ENCODE assay signal across 23 cellular contexts in the genomic region with DNA sequence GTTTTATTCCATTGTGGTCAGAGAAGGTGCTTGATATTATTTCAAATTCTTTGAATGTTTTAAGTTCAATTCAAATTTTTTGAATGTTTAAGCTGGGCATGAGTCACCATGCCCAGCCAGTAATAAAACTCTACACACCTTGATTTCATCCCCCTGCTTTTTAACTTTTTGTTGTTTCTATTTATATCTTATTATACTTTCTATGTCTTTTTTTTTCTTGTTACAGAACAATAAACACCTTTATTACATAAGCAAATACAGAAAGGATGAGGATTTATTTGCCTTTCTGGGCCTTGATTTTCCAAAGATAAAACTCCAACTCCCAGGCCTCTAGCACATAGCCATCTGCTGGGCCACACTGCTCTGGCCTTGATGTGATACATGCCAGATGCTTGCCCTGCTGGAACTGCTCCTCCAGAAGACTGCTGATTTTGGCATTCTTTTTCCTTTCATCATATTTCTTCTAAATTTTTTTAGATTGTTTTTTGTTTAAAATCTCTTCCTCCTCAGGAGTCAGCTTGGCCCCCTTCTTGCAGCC. TPM values are rescaled to one million over a fixed set of nuclear protein-coding genes. Genes with fewer than 3 reads are reported as not detected.
DNase-seq lines count a peak whose midpoint lies in the region; ATAC-seq and TF ChIP-seq lines count a peak whose summit lies in the region.
"Had no signal": no experiment of that assay in that cellular context is flagged by ENCODE, and none has a peak within 500 bp of the region (broad histone marks: within the 10 kb centered on the region; RNA-seq: fewer than 3 reads in every experiment).

No MANE protein-coding gene starts in this region.

- ATAC-seq in mucosa of descending colon, result peak; percentile 66
- ATAC-seq: gastrocnemius medialis, K562 had no signal

- H3K36me3 Mint-ChIP-seq in Calu3 (ENCODE audit: insufficient read depth, unreplicated experiment), result no peaks in the 10 kb centered on the region

- no peaks in the 10 kb centered on the region for H3K27me3 Mint-ChIP-seq in Calu3 (ENCODE audit: unreplicated experiment)
- H3K27me3 Mint-ChIP-seq: activated T-cell treated with anti-CD3 and anti-CD28 coated beads, Interleukin-2, amount 50 U/mL, for 24 hours had no signal

- H3K4me1 Mint-ChIP-seq in Calu3 (ENCODE audit: low read depth, unreplicated experiment), result peaks cover 43% of the 10 kb centered on the region

- in situ Hi-C loops in astrocyte of the spinal cord (cut with HindIII; ENCODE audit: low sequenced_read_pairs), result no loop called here

- intact Hi-C loops in Calu3 (cut with micrococcal nuclease; ENCODE audit: unreplicated experiment) (no loop called here), mucosa of descending colon (cut with DNase I, micrococcal nuclease) (no loop called here), dorsolateral prefrontal cortex (cut with DNase I) (no loop called here)

- no peaks in the 10 kb centered on the region for H3K27me3 ChIP-seq in dorsolateral prefrontal cortex
- H3K27me3 ChIP-seq: BE2C, gastrocnemius medialis, neutrophil had no signal

- H3K4me1 ChIP-seq in mucosa of descending colon (ENCODE audit: low read depth), result no peaks in the 10 kb centered on the region
- H3K4me1 ChIP-seq: BE2C, gastrocnemius medialis had no signal

- no peak overlapping the region for H3K27ac ChIP-seq in dorsolateral prefrontal cortex
- H3K27ac ChIP-seq: gastrocnemius medialis, neutrophil, thoracic aorta had no signal

- H3K4me3 ChIP-seq in LNCaP clone FGC (ENCODE audit: low read depth, low read length), result no peak overlapping the region
- no peak overlapping the region for H3K4me3 ChIP-seq in astrocyte of the spinal cord (ENCODE audit: low read depth, low read length)
- no peak overlapping the region for H3K4me3 ChIP-seq in mucosa of descending colon
- H3K4me3 ChIP-seq in dorsolateral prefrontal cortex, result no peak overlapping the region
- H3K4me3 ChIP-seq: gastrocnemius medialis, K562, thoracic aorta had no signal

- CTCF ChIA-PET in Calu3 (lab: Charles Lee), result interaction anchor here (0.6 kb wide), 1 partner anchor 17 kb away, joined by 3 read pairs; no protein-coding TSS in a partner anchor

- H3K9me3 ChIP-seq in mucosa of descending colon, result no peaks in the 10 kb centered on the region
- H3K9me3 ChIP-seq: BE2C, gastrocnemius medialis, neutrophil, thoracic aorta had no signal

- no TSS peak for BruUV-seq in Calu3 (replicated peaks; lab: Mats Ljungman, UMichigan)

- DNase-seq in Calu3 (peak; percentile 19), LNCaP clone FGC (ENCODE audit: low read depth) (peak; percentile 87), astrocyte of the spinal cord (ENCODE audit: low read depth, low spot score) (peak; percentile 8), mucosa of descending colon (no peak), dorsolateral prefrontal cortex (no peak), DMS53 (lab: John Stamatoyannopoulos, UW) (no peak), AG08396 (ENCODE audit: low spot score) (no peak)
- DNase-seq: activated naive CD4-positive, alpha-beta T cell; activated T-cell treated with anti-CD3 and anti-CD28 coated beads, Interleukin-2, amount 50 U/mL, for 24 hours; amygdala; BE2C; erythroblast; gastrocnemius medialis; H7; islet precursor cell; NCI-H1436 treated with DMSO at 0.1 percent for 48 hours; NCI-H526; RPMI8226; stimulated activated CD4-positive, alpha-beta T cell treated with anti-CD3 and anti-CD28 coated beads, Interleukin-4, amount 100 ng/mL, for 1 hour; stimulated activated naive CD4-positive, alpha-beta T cell had no signal

- no peak overlapping the region for H3K27ac Mint-ChIP-seq in Calu3 (ENCODE audit: unreplicated experiment)
- H3K27ac Mint-ChIP-seq: activated T-cell treated with anti-CD3 and anti-CD28 coated beads, Interleukin-2, amount 50 U/mL, for 24 hours had no signal

- no peaks in the 10 kb centered on the region for H3K36me3 ChIP-seq in mucosa of descending colon (ENCODE audit: low read depth)
- H3K36me3 ChIP-seq: BE2C, gastrocnemius medialis, neutrophil, thoracic aorta had no signal

- peaks cover 3% of the 10 kb centered on the region for H3K9me3 Mint-ChIP-seq in Calu3 (ENCODE audit: low read depth, unreplicated experiment)

- H3K4me3 Mint-ChIP-seq in Calu3 (ENCODE audit: low read depth, unreplicated experiment), result no peak overlapping the region
- H3K4me3 Mint-ChIP-seq: activated T-cell treated with anti-CD3 and anti-CD28 coated beads, Interleukin-2, amount 50 U/mL, for 24 hours had no signal

- TF ChIP-seq CTCF in Calu3 (IDR thresholded peaks at IDR 0.05; ENCODE audit: unreplicated experiment), result no peak
- no peak for TF ChIP-seq CTCF in LNCaP clone FGC (IDR thresholded peaks at IDR 0.05; ENCODE audit: control insufficient read depth, extremely low read depth, insufficient read depth)
- TF ChIP-seq CTCF in astrocyte of the spinal cord (IDR thresholded peaks at IDR 0.05; ENCODE audit: low read depth, low read length), result no peak
- no peak for TF ChIP-seq CTCF in mucosa of descending colon (IDR thresholded peaks at IDR 0.05)
- no peak for TF ChIP-seq CTCF in dorsolateral prefrontal cortex (IDR thresholded peaks at IDR 0.05 in 54 of 56, conservative IDR thresholded peaks at IDR 0.05 in 2 of 56; ENCODE audit: low read depth in 1 of 56, partially characterized antibody in 56 of 56)

RNA-seq across cellular contexts. Expression of gene DNAH12, which starts 14.0 kb away (rescaled TPM):
- total RNA-seq in Calu3 (2022) (0.92 and 1.6 TPM in 2 replicates), mucosa of descending colon (under 1 TPM; 0.07 to 0.26 (median 0.16) TPM), dorsolateral prefrontal cortex (1 to 10 TPM in 44 of 120 experiments, under 1 TPM in 76; 0.14 to 2.8 (median 0.85) TPM)
- total RNA-seq: H7 had no signal

RNA-seq across cellular contexts. Expression of gene PDE12, which starts 25.9 kb away (rescaled TPM):
- 27.4 and 32.4 TPM in 2 replicates for total RNA-seq in Calu3 (2022)
- total RNA-seq in mucosa of descending colon, result 10 to 100 TPM; 18.2 to 19.9 (median 19.5) TPM
- total RNA-seq in dorsolateral prefrontal cortex, result 10 to 100 TPM; 17.3 to 29.8 (median 22.0) TPM

Comparison
In these comparisons a context has a peak if more than half of its experiments do, and no peak if none do; other contexts are left out.
1. DNase-seq: peak in Calu3 (single experiment), LNCaP clone FGC (single experiment) and astrocyte of the spinal cord (single experiment); none in mucosa of descending colon (0 of 3), dorsolateral prefrontal cortex (0 of 10), DMS53 (single experiment) and AG08396 (single experiment).